ENCODE assay signal across 15 cellular contexts in the genomic region with DNA sequence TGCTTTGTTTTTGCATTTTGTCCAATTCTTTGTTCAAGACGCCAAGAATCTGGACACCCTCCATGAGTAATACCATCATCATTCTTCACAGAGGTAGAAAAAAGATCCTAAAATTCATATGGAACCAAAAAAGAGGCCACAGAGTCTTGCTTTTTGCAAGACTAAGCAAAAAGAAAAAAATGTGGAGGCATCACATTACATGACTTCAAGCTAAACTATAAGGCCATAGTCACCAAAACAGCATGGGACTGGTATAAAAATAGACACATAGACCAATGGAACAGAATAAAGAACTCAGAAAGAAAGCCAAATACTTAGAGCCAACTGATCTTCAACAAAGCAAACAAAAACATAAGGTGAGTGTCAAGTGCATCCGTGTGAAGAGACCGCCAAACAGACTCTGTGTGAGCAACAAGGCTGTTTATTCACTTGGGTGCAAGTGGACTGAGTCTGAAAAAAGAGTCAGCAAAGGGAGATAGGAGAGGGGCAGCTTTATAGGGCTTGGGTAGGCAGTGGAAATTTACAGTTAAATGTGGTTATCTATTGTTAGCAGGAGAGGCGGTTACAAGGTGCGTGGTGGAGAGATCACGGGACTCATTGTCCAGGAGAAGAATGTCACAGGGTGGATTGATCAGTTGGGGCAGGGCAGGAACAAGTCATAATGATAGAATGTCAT. TPM values are rescaled to one million over a fixed set of nuclear protein-coding genes. Genes with fewer than 3 reads are reported as not detected.
DNase-seq lines count a peak whose midpoint lies in the region; TF ChIP-seq lines count a peak whose summit lies in the region.
"Had no signal": no experiment of that assay in that cellular context is flagged by ENCODE, and none has a peak within 500 bp of the region (broad histone marks: within the 10 kb centered on the region; RNA-seq: fewer than 3 reads in every experiment).

No MANE protein-coding gene starts in this region.

- no peak overlapping the region for H3K9ac ChIP-seq in OCI-LY1 (ENCODE audit: low read length)
- H3K9ac ChIP-seq in fibroblast of lung (ENCODE audit: insufficient read depth, low read length): no peak overlapping the region
- H3K9ac ChIP-seq in skeletal muscle satellite cell (ENCODE audit: low read depth, low read length): no peak overlapping the region

- TF ChIP-seq CTCF in OCI-LY1 (IDR thresholded peaks at IDR 0.05; ENCODE audit: low read length): no peak
- no peak for TF ChIP-seq CTCF in fibroblast of lung (conservative IDR thresholded peaks at IDR 0.05 in 1 of 2, IDR thresholded peaks at IDR 0.05 in 1 of 2; ENCODE audit: low read depth in 1 of 2, low read length in 2 of 2)

- H3K4me3 ChIP-seq in OCI-LY1 (ENCODE audit: low read depth, low read length, poor library complexity, severe bottlenecking): no peak overlapping the region
- H3K4me3 ChIP-seq in fibroblast of lung (replicated peaks in 1 of 4; ENCODE audit: control extremely low read depth in 1 of 4, insufficient read depth in 1 of 4, low read depth in 3 of 4, low read length in 4 of 4): no peak overlapping the region
- H3K4me3 ChIP-seq in skeletal muscle satellite cell (ENCODE audit: low read length): peak overlapping the region; percentile 27

- H3K9me2 ChIP-seq in OCI-LY1 (ENCODE audit: low read depth, low read length): no peaks in the 10 kb centered on the region

- H3K27me3 ChIP-seq in OCI-LY1 (ENCODE audit: insufficient read depth, low read length) (no peaks in the 10 kb centered on the region), fibroblast of lung (ENCODE audit: control insufficient read depth, insufficient read depth, low read length) (no peaks in the 10 kb centered on the region), skeletal muscle satellite cell (ENCODE audit: control insufficient read depth, insufficient read depth, low read length) (no peaks in the 10 kb centered on the region)

- H3K9me3 ChIP-seq in OCI-LY1 (ENCODE audit: low read length) (no peaks in the 10 kb centered on the region), fibroblast of lung (ENCODE audit: control insufficient read depth, insufficient read depth, low read depth, low read length) (no peaks in the 10 kb centered on the region), skeletal muscle satellite cell (replicated peaks; ENCODE audit: low read length) (no peaks in the 10 kb centered on the region)

- no peaks in the 10 kb centered on the region for H3F3A ChIP-seq in OCI-LY1 (ENCODE audit: insufficient read depth, low read length)

- DNase-seq in GM03348 (ENCODE audit: low spot score) (peak; percentile 25), fibroblast of lung (ENCODE audit: low read depth in 2 of 2) (peak; percentile 63 to 74), mesenteric fat pad (ENCODE audit: low spot score) (no peak), NCI-H2081 treated with DMSO at 0.1 percent for 48 hours (lab: John Stamatoyannopoulos, UW) (no peak), NCI-H2171 (lab: John Stamatoyannopoulos, UW) (no peak)
- DNase-seq: activated B cell treated with CpG ODN at 0.5 μM for 24 hours, anterior cingulate cortex, hypothalamus, NCI-H446, SIG-M5 had no signal

- H3K27ac ChIP-seq in OCI-LY1 (ENCODE audit: low read depth, low read length, poor library complexity, severe bottlenecking) (peak overlapping the region; percentile 40), fibroblast of lung (ENCODE audit: insufficient read depth, low read length) (no peak overlapping the region)

- H3K79me2 ChIP-seq in OCI-LY1 (ENCODE audit: insufficient read depth, low read length) (no peaks in the 10 kb centered on the region), fibroblast of lung (ENCODE audit: control insufficient read depth, insufficient read depth, low read length) (no peaks in the 10 kb centered on the region)

- H4K20me1 ChIP-seq in OCI-LY1 (ENCODE audit: insufficient read depth, low read length) (no peaks in the 10 kb centered on the region), fibroblast of lung (ENCODE audit: control insufficient read depth, extremely low read depth, insufficient read depth, low read length) (no peaks in the 10 kb centered on the region)

- H3K4me2 ChIP-seq in OCI-LY1 (ENCODE audit: low read length): peak overlapping the region; percentile 11; the same call in 1 of the 2 replicates
- H3K4me2 ChIP-seq in fibroblast of lung (ENCODE audit: extremely low read depth, insufficient read depth, low read length): no peak overlapping the region
- H3K4me2 ChIP-seq in skeletal muscle satellite cell (ENCODE audit: low read length): peak overlapping the region; percentile 65

- H2AFZ ChIP-seq in OCI-LY1 (ENCODE audit: low read length) (no peak overlapping the region; the same call in 1 of the 2 replicates), fibroblast of lung (ENCODE audit: low read length) (no peak overlapping the region)

- H3K36me3 ChIP-seq in OCI-LY1 (ENCODE audit: insufficient read depth, low read length) (no peaks in the 10 kb centered on the region), fibroblast of lung (ENCODE audit: control insufficient read depth, insufficient read depth, low read length) (no peaks in the 10 kb centered on the region), skeletal muscle satellite cell (ENCODE audit: insufficient read depth, low read length) (no peaks in the 10 kb centered on the region)

- peaks cover 12% of the 10 kb centered on the region for H3K4me1 ChIP-seq in OCI-LY1 (ENCODE audit: insufficient read depth, low read length, severe bottlenecking)
- H3K4me1 ChIP-seq in fibroblast of lung (ENCODE audit: control insufficient read depth, extremely low read depth, insufficient read depth, low read length): peaks cover 3% of the 10 kb centered on the region
- H3K4me1 ChIP-seq in skeletal muscle satellite cell (ENCODE audit: control insufficient read depth, insufficient read depth, low read length): peaks cover 22% of the 10 kb centered on the region

RNA-seq across cellular contexts. Expression of a gene that starts 10.9 kb away (rescaled TPM):
- total RNA-seq in fibroblast of lung: not detected in 2 replicates
- polyA plus RNA-seq in fibroblast of lung: not detected in 2 replicates
- not detected in 2 replicates for polyA plus RNA-seq in fibroblast of lung (2012)
- not detected in 2 replicates for polyA minus RNA-seq in fibroblast of lung (ENCODE audit: low replicate concordance)
- total RNA-seq in skeletal muscle satellite cell (2012; rRNA removed): not detected in 2 replicates
- total RNA-seq in mesenteric fat pad: not detected
- total RNA-seq: activated B cell treated with CpG ODN at 0.5 μM for 24 hours, mesothelial cell of epicardium, pulmonary artery endothelial cell, subcutaneous adipose tissue had no signal

Comparison
In these comparisons a context has a peak if more than half of its experiments do, and no peak if none do; other contexts are left out.
1. DNase-seq: peak in GM03348 (single experiment) and fibroblast of lung (2 of 2); none in mesenteric fat pad (single experiment), NCI-H2081 treated with DMSO at 0.1 percent for 48 hours (single experiment) and NCI-H2171 (single experiment).